Comparison of ENCODE assay signal across 12 cellular contexts in the genomic region with DNA sequence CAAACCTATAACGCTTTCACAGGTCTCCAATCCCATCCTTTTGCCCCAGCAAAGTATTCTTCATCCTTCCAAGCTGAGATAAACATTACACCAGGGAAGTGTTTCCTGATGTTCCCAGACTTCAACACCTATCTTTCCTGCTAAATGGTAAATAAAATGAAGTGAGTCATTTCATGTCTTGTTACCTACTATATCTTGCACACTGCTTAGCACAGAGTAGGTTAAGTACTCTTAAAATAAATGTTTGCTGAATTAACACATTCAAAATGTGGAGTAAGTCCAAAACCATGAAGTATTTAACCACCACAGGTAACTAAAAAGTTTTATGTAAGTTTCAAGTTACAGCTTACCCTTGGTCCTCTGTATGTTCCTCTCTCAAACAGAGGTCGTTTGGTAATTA. TPM values are rescaled to one million over a fixed set of nuclear protein-coding genes. Genes with fewer than 3 reads are reported as not detected.
DNase-seq lines count a peak whose midpoint lies in the region; ATAC-seq and TF ChIP-seq lines count a peak whose summit lies in the region.
"Had no signal": no experiment of that assay in that cellular context is flagged by ENCODE, and none has a peak within 500 bp of the region (broad histone marks: within the 10 kb centered on the region; RNA-seq: fewer than 3 reads in every experiment).

No MANE protein-coding gene starts in this region.

- no peak overlapping the region for H3K4me3 Mint-ChIP-seq in chondrocyte (ENCODE audit: unreplicated experiment)

- peaks cover 26% of the 10 kb centered on the region for H3K4me1 Mint-ChIP-seq in chondrocyte (ENCODE audit: low read depth)

- H2AFZ ChIP-seq in DND-41 (ENCODE audit: low read depth, low read length) (no peak overlapping the region), Karpas-422 (ENCODE audit: low read length) (no peak overlapping the region), neural cell (ENCODE audit: low read depth, low read length) (no peak overlapping the region)

- no peak for TF ChIP-seq EP300 in neural cell (conservative IDR thresholded peaks at IDR 0.05; ENCODE audit: poor library complexity, severe bottlenecking)

- H3K4me3 ChIP-seq in DND-41 (ENCODE audit: low read depth in 1 of 2, low read length in 2 of 2) (peak overlapping the region in 1 of 2 experiments; percentile 66; a peak in 1 of 4 replicates), Karpas-422 (ENCODE audit: low read length) (peak overlapping the region; percentile 95), neural cell (ENCODE audit: low read length) (peak overlapping the region; percentile 78)
- H3K4me3 ChIP-seq: lung had no signal

- no peaks in the 10 kb centered on the region for H3K9me3 ChIP-seq in DND-41 (ENCODE audit: insufficient read depth, low read length, severe bottlenecking)
- H3K9me3 ChIP-seq in Karpas-422 (ENCODE audit: low read length): no peaks in the 10 kb centered on the region
- no peaks in the 10 kb centered on the region for H3K9me3 ChIP-seq in neural cell (ENCODE audit: low read length)

- H3K4me2 ChIP-seq in DND-41 (ENCODE audit: insufficient read depth, low read length): peak overlapping the region; percentile 73
- peak overlapping the region; percentile 99 for H3K4me2 ChIP-seq in Karpas-422 (ENCODE audit: low read depth, low read length, poor library complexity, severe bottlenecking)
- peak overlapping the region; percentile 27 for H3K4me2 ChIP-seq in neural cell (ENCODE audit: low read length)

- peaks cover 41% of the 10 kb centered on the region; the same call in 1 of the 2 replicates for H4K20me1 ChIP-seq in DND-41 (ENCODE audit: insufficient read depth, low read length)
- peaks cover 28% of the 10 kb centered on the region for H4K20me1 ChIP-seq in Karpas-422 (ENCODE audit: insufficient read depth, low read depth, low read length)
- H4K20me1 ChIP-seq in neural cell (ENCODE audit: insufficient read depth): no peaks in the 10 kb centered on the region

- H3F3A ChIP-seq in neural cell (ENCODE audit: insufficient read depth, low read length, poor library complexity, severe bottlenecking): no peaks in the 10 kb centered on the region

- H3K27me3 ChIP-seq in DND-41 (ENCODE audit: insufficient read depth, low read length, poor library complexity) (no peaks in the 10 kb centered on the region), Karpas-422 (ENCODE audit: low read length) (no peaks in the 10 kb centered on the region), neural cell (ENCODE audit: insufficient read depth, low read depth, low read length) (no peaks in the 10 kb centered on the region)

- H3K79me2 ChIP-seq in DND-41 (ENCODE audit: insufficient read depth, low read length): peaks cover 100% of the 10 kb centered on the region
- H3K79me2 ChIP-seq in Karpas-422 (ENCODE audit: low read length): peaks cover 100% of the 10 kb centered on the region
- peaks cover 66% of the 10 kb centered on the region for H3K79me2 ChIP-seq in neural cell (replicated peaks; ENCODE audit: insufficient read depth, low read length)

- H3K27me3 Mint-ChIP-seq in chondrocyte (ENCODE audit: low read depth): no peaks in the 10 kb centered on the region

- H3K9ac ChIP-seq in DND-41 (ENCODE audit: low read depth, low read length) (peak overlapping the region; percentile 68; the same call in 1 of the 2 replicates), Karpas-422 (ENCODE audit: low read length) (peak overlapping the region; percentile 8; the same call in 1 of the 2 replicates), neural cell (ENCODE audit: low read length) (no peak overlapping the region)

- H3K36me3 ChIP-seq in DND-41 (ENCODE audit: insufficient read depth, low read length) (peaks cover 49% of the 10 kb centered on the region), Karpas-422 (ENCODE audit: insufficient read depth, low read length) (peaks cover 46% of the 10 kb centered on the region), neural cell (ENCODE audit: insufficient read depth, low read length) (no peaks in the 10 kb centered on the region)

- H3K27ac Mint-ChIP-seq in chondrocyte (ENCODE audit: unreplicated experiment): peak overlapping the region; percentile 65

- no peak overlapping the region for H3K27ac ChIP-seq in DND-41 (ENCODE audit: low read length)
- peak overlapping the region; percentile 3; the same call in 1 of the 2 replicates for H3K27ac ChIP-seq in Karpas-422 (ENCODE audit: low read length)
- no peak overlapping the region for H3K27ac ChIP-seq in neural cell (ENCODE audit: low read length)
- H3K27ac ChIP-seq: VCaP had no signal

- H3K36me3 Mint-ChIP-seq in chondrocyte (ENCODE audit: low read depth): peaks cover 2% of the 10 kb centered on the region

- ATAC-seq in DND-41 (ENCODE audit: insufficient read depth, low read depth) (no peak), GM21723 (IDR thresholded peaks at IDR 0.05; ENCODE audit: unreplicated experiment) (no peak)

- no peak for TF ChIP-seq RAD21 in neural cell (conservative IDR thresholded peaks at IDR 0.05)

- DNase-seq in DND-41: no peak
- DNase-seq in Karpas-422: no peak
- no peak for DNase-seq in chondrocyte (ENCODE audit: low spot score)
- no peak for DNase-seq in DMS79 (lab: John Stamatoyannopoulos, UW)
- no peak for DNase-seq in cerebellum (ENCODE audit: low spot score)
- DNase-seq in foreskin melanocyte: no peak
- DNase-seq: DMS 273 treated with DMSO at 0.1 percent for 48 hours; stimulated activated naive CD4-positive, alpha-beta T cell had no signal

- peaks cover 47% of the 10 kb centered on the region for H3K4me1 ChIP-seq in DND-41 (ENCODE audit: insufficient read depth, low read length)
- H3K4me1 ChIP-seq in Karpas-422 (ENCODE audit: low read length): peaks cover 50% of the 10 kb centered on the region

- H3K9me2 ChIP-seq in Karpas-422 (replicated peaks; ENCODE audit: insufficient read depth, low read length) (no peaks in the 10 kb centered on the region), neural cell (ENCODE audit: insufficient read depth, low read length) (no peaks in the 10 kb centered on the region)

- no peaks in the 10 kb centered on the region for H3K9me3 Mint-ChIP-seq in chondrocyte (ENCODE audit: low read depth)

- no peak for TF ChIP-seq CTCF in DND-41 (IDR thresholded peaks at IDR 0.05; ENCODE audit: borderline replicate concordance, extremely low read depth, low read length, poor library complexity, severe bottlenecking)
- no peak for TF ChIP-seq CTCF in chondrocyte (IDR thresholded peaks at IDR 0.05)
- no peak for TF ChIP-seq CTCF in neural cell (IDR thresholded peaks at IDR 0.05; ENCODE audit: poor library complexity, severe bottlenecking)

TF ChIP-seq in neural cell, 6 proteins besides CTCF, POLR2A, EP300 and RAD21:
- TF ChIP-seq MXI1 (conservative IDR thresholded peaks at IDR 0.05; ENCODE audit: poor library complexity, severe bottlenecking): no peak
- TF ChIP-seq POLR2AphosphoS5 (IDR thresholded peaks at IDR 0.05): no peak
- TF ChIP-seq, protein P1, sequence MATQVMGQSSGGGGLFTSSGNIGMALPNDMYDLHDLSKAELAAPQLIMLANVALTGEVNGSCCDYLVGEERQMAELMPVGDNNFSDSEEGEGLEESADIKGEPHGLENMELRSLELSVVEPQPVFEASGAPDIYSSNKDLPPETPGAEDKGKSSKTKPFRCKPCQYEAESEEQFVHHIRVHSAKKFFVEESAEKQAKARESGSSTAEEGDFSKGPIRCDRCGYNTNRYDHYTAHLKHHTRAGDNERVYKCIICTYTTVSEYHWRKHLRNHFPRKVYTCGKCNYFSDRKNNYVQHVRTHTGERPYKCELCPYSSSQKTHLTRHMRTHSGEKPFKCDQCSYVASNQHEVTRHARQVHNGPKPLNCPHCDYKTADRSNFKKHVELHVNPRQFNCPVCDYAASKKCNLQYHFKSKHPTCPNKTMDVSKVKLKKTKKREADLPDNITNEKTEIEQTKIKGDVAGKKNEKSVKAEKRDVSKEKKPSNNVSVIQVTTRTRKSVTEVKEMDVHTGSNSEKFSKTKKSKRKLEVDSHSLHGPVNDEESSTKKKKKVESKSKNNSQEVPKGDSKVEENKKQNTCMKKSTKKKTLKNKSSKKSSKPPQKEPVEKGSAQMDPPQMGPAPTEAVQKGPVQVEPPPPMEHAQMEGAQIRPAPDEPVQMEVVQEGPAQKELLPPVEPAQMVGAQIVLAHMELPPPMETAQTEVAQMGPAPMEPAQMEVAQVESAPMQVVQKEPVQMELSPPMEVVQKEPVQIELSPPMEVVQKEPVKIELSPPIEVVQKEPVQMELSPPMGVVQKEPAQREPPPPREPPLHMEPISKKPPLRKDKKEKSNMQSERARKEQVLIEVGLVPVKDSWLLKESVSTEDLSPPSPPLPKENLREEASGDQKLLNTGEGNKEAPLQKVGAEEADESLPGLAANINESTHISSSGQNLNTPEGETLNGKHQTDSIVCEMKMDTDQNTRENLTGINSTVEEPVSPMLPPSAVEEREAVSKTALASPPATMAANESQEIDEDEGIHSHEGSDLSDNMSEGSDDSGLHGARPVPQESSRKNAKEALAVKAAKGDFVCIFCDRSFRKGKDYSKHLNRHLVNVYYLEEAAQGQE (IDR thresholded peaks at IDR 0.05; ENCODE audit: borderline replicate concordance): no peak
- no peak for TF ChIP-seq EZH2 (IDR thresholded peaks at IDR 0.05; ENCODE audit: borderline replicate concordance, insufficient read depth, low read length, poor library complexity, severe bottlenecking)
- no peak for TF ChIP-seq TAF1 (IDR thresholded peaks at IDR 0.05; ENCODE audit: low read depth)
- no peak for TF ChIP-seq SMC3 (conservative IDR thresholded peaks at IDR 0.05; ENCODE audit: poor library complexity)

RNA-seq across cellular contexts. Expression of a gene that starts 3.4 kb away (rescaled TPM):
- total RNA-seq in Karpas-422 (2014; rRNA removed; shearing (Covaris generic); ENCODE audit: low replicate concordance): 32.9 and 55.4 TPM in 2 replicates
- 29.1 to 37.5 TPM (median 29.6 TPM) in 3 replicates for total RNA-seq in chondrocyte
- polyA plus RNA-seq in neural cell: 95.9 and 112 TPM in 2 replicates
- 103 and 121 TPM in 2 replicates for polyA minus RNA-seq in neural cell
- total RNA-seq in cerebellum: 71.5 TPM

Comparison
In these comparisons a context has a peak if more than half of its experiments do, and no peak if none do; other contexts are left out.
1. H3K4me2 ChIP-seq: peak in every context shown above with its lines; median percentile 99 in Karpas-422; 73 in DND-41; 27 in neural cell.